Comparison of ENCODE assay signal across 9 cellular contexts in the genomic region with DNA sequence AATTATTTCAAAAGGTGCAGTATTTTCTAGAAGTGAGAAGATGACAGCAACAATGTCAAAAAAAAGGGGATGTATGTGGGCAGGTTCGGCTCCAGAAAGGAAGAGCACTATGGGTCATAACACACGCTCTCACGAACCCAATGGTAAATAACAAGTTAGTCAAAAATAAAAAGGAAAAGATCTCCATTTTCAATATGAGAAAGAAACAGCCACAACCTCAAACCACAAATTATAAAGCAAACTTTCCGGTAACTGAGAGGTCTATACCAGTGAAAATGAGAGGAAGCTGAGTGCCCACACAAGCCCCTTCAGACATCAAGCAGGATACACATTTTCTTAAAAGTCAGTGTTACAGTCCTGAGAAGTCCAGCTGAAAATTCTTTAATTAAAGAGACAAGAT.
A peak's percentile ranks its signal among the peaks of the same experiment; 100 is the strongest.
DNase-seq lines count a peak whose midpoint lies in the region; ATAC-seq lines count a peak whose summit lies in the region.
"Had no signal": no experiment of that assay in that cellular context is flagged by ENCODE, and none has a peak within 500 bp of the region (broad histone marks: within the 10 kb centered on the region; RNA-seq: fewer than 3 reads in every experiment).

No MANE protein-coding gene starts in this region.

- ATAC-seq in GM21825 (IDR thresholded peaks at IDR 0.05; ENCODE audit: unreplicated experiment), result peak; percentile 76

- peaks cover 45% of the 10 kb centered on the region for H3K4me1 Mint-ChIP-seq in activated T-cell treated with anti-CD3 and anti-CD28 coated beads, Interleukin-2, amount 50 U/mL, for 24 hours (ENCODE audit: low read depth)

- H3K27me3 Mint-ChIP-seq in activated T-cell treated with anti-CD3 and anti-CD28 coated beads, Interleukin-2, amount 50 U/mL, for 24 hours, result peaks cover 3% of the 10 kb centered on the region

- peak overlapping the region; percentile 78 for H3K27ac ChIP-seq in KOPT-K1 (ENCODE audit: low read depth, low read length, poor library complexity, severe bottlenecking)
- H3K27ac ChIP-seq: parathyroid adenoma had no signal

- no peaks in the 10 kb centered on the region for H3K36me3 ChIP-seq in KOPT-K1 (ENCODE audit: insufficient read depth, low read length)

- peak overlapping the region; percentile 41 for H3K4me3 Mint-ChIP-seq in activated T-cell treated with anti-CD3 and anti-CD28 coated beads, Interleukin-2, amount 50 U/mL, for 24 hours

- peaks cover 3% of the 10 kb centered on the region for H3K36me3 Mint-ChIP-seq in activated T-cell treated with anti-CD3 and anti-CD28 coated beads, Interleukin-2, amount 50 U/mL, for 24 hours (ENCODE audit: low read depth)

- DNase-seq in activated T-cell treated with anti-CD3 and anti-CD28 coated beads, Interleukin-2, amount 50 U/mL, for 24 hours, result no peak
- no peak for DNase-seq in activated T-cell treated with anti-CD3 and anti-CD28 coated beads for 4 hours
- peak; percentile 25 for DNase-seq in stimulated activated CD8-positive, alpha-beta memory T cell treated with anti-CD3 and anti-CD28 coated beads, Interleukin-4, amount 100 ng/mL, for 48 hours
- no peak for DNase-seq in HuH-7.5 (ENCODE audit: low spot score)
- DNase-seq in dermis blood vessel endothelial cell, result no peak
- DNase-seq in NCI-H187 (lab: John Stamatoyannopoulos, UW), result no peak

- peak overlapping the region; percentile 89 for H3K27ac Mint-ChIP-seq in activated T-cell treated with anti-CD3 and anti-CD28 coated beads, Interleukin-2, amount 50 U/mL, for 24 hours

- peaks cover 11% of the 10 kb centered on the region for H3K9me3 Mint-ChIP-seq in activated T-cell treated with anti-CD3 and anti-CD28 coated beads, Interleukin-2, amount 50 U/mL, for 24 hours

- H3K9me3 ChIP-seq in KOPT-K1 (ENCODE audit: insufficient read depth, low read length, poor library complexity, severe bottlenecking), result peaks cover 15% of the 10 kb centered on the region
